11 cellular contexts compared by ENCODE assay signal in the genomic region with DNA sequence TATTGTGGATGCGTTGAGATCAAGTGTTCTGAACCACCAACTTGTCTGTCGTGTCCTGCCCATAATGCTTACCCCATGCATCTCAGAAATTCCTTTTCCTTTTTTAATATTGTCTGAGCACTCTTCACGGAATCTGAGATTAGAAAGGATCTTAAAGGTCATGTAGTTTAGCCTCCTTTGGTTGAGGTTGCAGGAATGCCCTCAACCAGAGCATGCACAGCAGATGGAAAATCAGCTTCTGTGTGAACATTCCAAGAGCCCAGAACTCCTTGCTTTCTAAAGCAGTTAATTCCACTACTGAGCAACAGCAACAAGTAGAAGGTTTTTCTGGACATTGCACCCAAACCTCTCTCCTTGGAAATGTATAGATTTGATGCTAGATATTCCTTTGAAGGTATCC.
DNase-seq lines count a peak whose midpoint lies in the region; ATAC-seq lines count a peak whose summit lies in the region.
"Had no signal": no experiment of that assay in that cellular context is flagged by ENCODE, and none has a peak within 500 bp of the region (broad histone marks: within the 10 kb centered on the region; RNA-seq: fewer than 3 reads in every experiment).

No MANE protein-coding gene starts in this region.

- H3K4me1 Mint-ChIP-seq in activated T-cell treated with anti-CD3 and anti-CD28 coated beads, Interleukin-2, amount 50 U/mL, for 24 hours (ENCODE audit: low read depth), result peaks cover 82% of the 10 kb centered on the region
- peaks cover 35% of the 10 kb centered on the region for H3K4me1 Mint-ChIP-seq in stimulated activated effector memory CD8-positive, alpha-beta T cell treated with anti-CD3 and anti-CD28 coated beads, Interleukin-12 subunit alpha, Interleukin-12 subunit beta, amount 100 ng/mL, for 72 hours

- ATAC-seq in stimulated activated effector memory CD8-positive, alpha-beta T cell treated with anti-CD3 and anti-CD28 coated beads, Interleukin-12 subunit alpha, Interleukin-12 subunit beta, amount 100 ng/mL, for 72 hours, result no peak

- H3K36me3 Mint-ChIP-seq in activated T-cell treated with anti-CD3 and anti-CD28 coated beads, Interleukin-2, amount 50 U/mL, for 24 hours (ENCODE audit: low read depth), result peaks cover 39% of the 10 kb centered on the region
- peaks cover 22% of the 10 kb centered on the region for H3K36me3 Mint-ChIP-seq in stimulated activated effector memory CD8-positive, alpha-beta T cell treated with anti-CD3 and anti-CD28 coated beads, Interleukin-12 subunit alpha, Interleukin-12 subunit beta, amount 100 ng/mL, for 72 hours

- peak overlapping the region; percentile 93 for H3K27ac Mint-ChIP-seq in activated T-cell treated with anti-CD3 and anti-CD28 coated beads, Interleukin-2, amount 50 U/mL, for 24 hours
- peak overlapping the region; percentile 94 for H3K27ac Mint-ChIP-seq in stimulated activated effector memory CD8-positive, alpha-beta T cell treated with anti-CD3 and anti-CD28 coated beads, Interleukin-12 subunit alpha, Interleukin-12 subunit beta, amount 100 ng/mL, for 72 hours
- H3K27ac Mint-ChIP-seq: naive B cell had no signal

- peak overlapping the region; percentile 71 for H3K27ac ChIP-seq in epithelial cell of prostate
- H3K27ac ChIP-seq: coronary artery, uterus had no signal

- H3K9me3 Mint-ChIP-seq in activated T-cell treated with anti-CD3 and anti-CD28 coated beads, Interleukin-2, amount 50 U/mL, for 24 hours, result peaks cover 15% of the 10 kb centered on the region
- no peaks in the 10 kb centered on the region for H3K9me3 Mint-ChIP-seq in stimulated activated effector memory CD8-positive, alpha-beta T cell treated with anti-CD3 and anti-CD28 coated beads, Interleukin-12 subunit alpha, Interleukin-12 subunit beta, amount 100 ng/mL, for 72 hours

- H3K27me3 Mint-ChIP-seq in activated T-cell treated with anti-CD3 and anti-CD28 coated beads, Interleukin-2, amount 50 U/mL, for 24 hours, result no peaks in the 10 kb centered on the region

- peak overlapping the region; percentile 63 for H3K4me3 Mint-ChIP-seq in activated T-cell treated with anti-CD3 and anti-CD28 coated beads, Interleukin-2, amount 50 U/mL, for 24 hours
- peak overlapping the region; percentile 63 for H3K4me3 Mint-ChIP-seq in stimulated activated effector memory CD8-positive, alpha-beta T cell treated with anti-CD3 and anti-CD28 coated beads, Interleukin-12 subunit alpha, Interleukin-12 subunit beta, amount 100 ng/mL, for 72 hours

- no peak for DNase-seq in activated T-cell treated with anti-CD3 and anti-CD28 coated beads, Interleukin-2, amount 50 U/mL, for 24 hours
- no peak for DNase-seq in activated T-cell treated with anti-CD3 and anti-CD28 coated beads for 4 hours
- peak; percentile 62 for DNase-seq in RPMI7951 (ENCODE audit: low read depth)
- DNase-seq in epithelial cell of prostate (ENCODE audit: low read depth, low spot score), result no peak
- DNase-seq in stimulated activated effector memory CD8-positive, alpha-beta T cell treated with anti-CD3 and anti-CD28 coated beads, Interleukin-12 subunit alpha, Interleukin-12 subunit beta, amount 100 ng/mL, for 72 hours (ENCODE audit: low spot score in 2 of 2), result no peak
- DNase-seq in kidney glomerular epithelial cell (lab: John Stamatoyannopoulos, UW), result no peak
- DNase-seq in HUDEP-2 (lab: John Stamatoyannopoulos, UW; ENCODE audit: unreplicated experiment in 76 of 76), result no peak
- DNase-seq in SIG-M5 (lab: John Stamatoyannopoulos, UW), result no peak
- DNase-seq: uterus had no signal
